21 cellular contexts compared by ENCODE assay signal in the genomic region with DNA sequence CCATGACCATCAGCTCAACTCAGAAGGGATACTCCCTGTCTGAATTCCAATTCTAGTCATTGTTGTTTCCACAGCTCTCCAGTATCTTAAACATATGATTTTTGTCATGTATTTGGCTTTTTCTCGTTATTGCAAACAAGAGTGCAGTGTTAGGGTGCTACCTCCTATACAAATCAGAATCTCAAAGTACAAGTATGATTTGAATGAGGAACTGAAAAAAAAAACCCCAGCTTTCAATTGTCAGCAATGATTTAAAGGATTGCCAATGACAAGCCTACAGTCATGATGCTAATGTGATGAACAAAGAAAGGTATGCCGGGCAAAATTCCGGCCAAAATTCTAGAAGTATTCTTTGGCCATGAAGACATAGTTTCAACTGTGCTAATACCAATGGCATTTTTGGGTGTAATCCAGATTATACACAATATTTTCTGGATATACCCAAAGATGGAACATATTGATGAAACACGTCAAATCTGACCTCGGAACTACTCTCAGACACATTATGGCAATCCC. TPM values are rescaled to one million over a fixed set of nuclear protein-coding genes. Genes with fewer than 3 reads are reported as not detected.
DNase-seq lines count a peak whose midpoint lies in the region; ATAC-seq and TF ChIP-seq lines count a peak whose summit lies in the region.
"Had no signal": no experiment of that assay in that cellular context is flagged by ENCODE, and none has a peak within 500 bp of the region (broad histone marks: within the 10 kb centered on the region; RNA-seq: fewer than 3 reads in every experiment).

No MANE protein-coding gene starts in this region.

- TF ChIP-seq CTCF in SK-N-SH (IDR thresholded peaks at IDR 0.05) (no peak), GM23338 (conservative IDR thresholded peaks at IDR 0.05; ENCODE audit: low read depth in 2 of 2) (no peak)

- 0 out of 3 replicates have a peak, but pooled peaks cover 3% of the 10 kb centered on the region for H3K36me3 Mint-ChIP-seq in GM23338 (ENCODE audit: low read depth)
- peaks cover 5% of the 10 kb centered on the region for H3K36me3 Mint-ChIP-seq in stimulated activated effector memory CD8-positive, alpha-beta T cell treated with anti-CD3 and anti-CD28 coated beads, Interleukin-12 subunit alpha, Interleukin-12 subunit beta, amount 100 ng/mL, for 72 hours

- peaks cover 21% of the 10 kb centered on the region; the same call in 2 of the 3 replicates for H3K9me3 Mint-ChIP-seq in GM23338
- no peaks in the 10 kb centered on the region for H3K9me3 Mint-ChIP-seq in stimulated activated effector memory CD8-positive, alpha-beta T cell treated with anti-CD3 and anti-CD28 coated beads, Interleukin-12 subunit alpha, Interleukin-12 subunit beta, amount 100 ng/mL, for 72 hours
- H3K9me3 Mint-ChIP-seq: CD8-positive, alpha-beta T cell had no signal

- H3K4me3 Mint-ChIP-seq in GM23338 = no peak overlapping the region
- no peak overlapping the region for H3K4me3 Mint-ChIP-seq in stimulated activated effector memory CD8-positive, alpha-beta T cell treated with anti-CD3 and anti-CD28 coated beads, Interleukin-12 subunit alpha, Interleukin-12 subunit beta, amount 100 ng/mL, for 72 hours
- H3K4me3 Mint-ChIP-seq: B cell; CD8-positive, alpha-beta T cell had no signal

- H3K9me2 ChIP-seq in SK-N-SH (no peaks in the 10 kb centered on the region), GM23338 (ENCODE audit: insufficient read depth) (no peaks in the 10 kb centered on the region)

- H4K20me1 ChIP-seq in SK-N-SH (ENCODE audit: insufficient read depth) (no peaks in the 10 kb centered on the region), GM23338 (replicated peaks; ENCODE audit: insufficient read depth) (no peaks in the 10 kb centered on the region)

- ATAC-seq in SK-N-SH treated with all-trans-retinoic acid at 6 μM for 48 hours (no peak), GM23338 (no peak), GM18858 (IDR thresholded peaks at IDR 0.05; ENCODE audit: unreplicated experiment) (no peak)
- ATAC-seq in stimulated activated effector memory CD8-positive, alpha-beta T cell treated with anti-CD3 and anti-CD28 coated beads, Interleukin-12 subunit alpha, Interleukin-12 subunit beta, amount 100 ng/mL, for 72 hours = no peak
- ATAC-seq: CD8-positive, alpha-beta T cell had no signal

- H3K9me3 ChIP-seq in SK-N-SH = 0 out of 2 replicates have a peak, but pooled peaks cover 4% of the 10 kb centered on the region
- H3K9me3 ChIP-seq: Caco-2, SJSA1 had no signal

- H3K4me1 ChIP-seq in SK-N-SH (ENCODE audit: control insufficient read depth in 1 of 2, insufficient read depth in 2 of 2, low read depth in 1 of 2, low read length in 1 of 2) (no peaks in the 10 kb centered on the region; a peak in 1 of 4 replicates), GM23338 (ENCODE audit: insufficient read depth) (peaks cover 13% of the 10 kb centered on the region)
- H3K4me1 ChIP-seq: Caco-2, SJSA1 had no signal

- H3K27ac Mint-ChIP-seq in GM23338 = no peak overlapping the region
- H3K27ac Mint-ChIP-seq in stimulated activated effector memory CD8-positive, alpha-beta T cell treated with anti-CD3 and anti-CD28 coated beads, Interleukin-12 subunit alpha, Interleukin-12 subunit beta, amount 100 ng/mL, for 72 hours = no peak overlapping the region
- H3K27ac Mint-ChIP-seq: B cell; CD8-positive, alpha-beta T cell had no signal

- H3K27me3 ChIP-seq in SK-N-SH (ENCODE audit: insufficient read depth) = no peaks in the 10 kb centered on the region
- no peaks in the 10 kb centered on the region for H3K27me3 ChIP-seq in GM23338 (ENCODE audit: insufficient read depth)
- H3K27me3 ChIP-seq: SJSA1 had no signal

- no peak overlapping the region for H3K9ac ChIP-seq in SK-N-SH

- H3K27ac ChIP-seq in SK-N-SH (ENCODE audit: low read depth in 2 of 2, low read length in 1 of 2) = no peak overlapping the region
- H3K27ac ChIP-seq in GM23338 (ENCODE audit: low read depth) = peak overlapping the region; percentile 39; the same call in 1 of the 2 replicates
- H3K27ac ChIP-seq: C4-2B, PC-9, SJSA1 had no signal

- H3K4me1 Mint-ChIP-seq in GM23338 = peaks cover 17% of the 10 kb centered on the region
- peaks cover 10% of the 10 kb centered on the region for H3K4me1 Mint-ChIP-seq in stimulated activated effector memory CD8-positive, alpha-beta T cell treated with anti-CD3 and anti-CD28 coated beads, Interleukin-12 subunit alpha, Interleukin-12 subunit beta, amount 100 ng/mL, for 72 hours
- H3K4me1 Mint-ChIP-seq: B cell had no signal

- H3F3A ChIP-seq in SK-N-SH (replicated peaks; ENCODE audit: insufficient read depth) (no peaks in the 10 kb centered on the region), GM23338 (replicated peaks; ENCODE audit: low read depth) (no peaks in the 10 kb centered on the region)

- H3K4me2 ChIP-seq in SK-N-SH (no peak overlapping the region), GM23338 (no peak overlapping the region)
- H3K4me2 ChIP-seq: PC-9 had no signal

- H3K4me3 ChIP-seq in SK-N-SH (ENCODE audit: low read depth in 2 of 2, low read length in 1 of 2) (no peak overlapping the region), GM23338 (no peak overlapping the region)
- H3K4me3 ChIP-seq: K562, PC-9, SJSA1 had no signal

- no peak for TF ChIP-seq RAD21 in SK-N-SH (IDR thresholded peaks at IDR 0.05; ENCODE audit: low read length)

- CTCF ChIA-PET in SK-N-SH (lab: Yijun Ruan, JAX) = interaction anchor here (0.8 to 1.9 kb wide), 3 partner anchors 10 to 15 kb away, joined by 3 to 6 read pairs (median 4); a partner anchor contains a TSS

- DNase-seq in SK-N-SH (no peak), GM23338 (ENCODE audit: low spot score) (peak; percentile 27), astrocyte of the hippocampus (ENCODE audit: low read depth, low spot score) (peak; percentile 35), NCI-H1436 (lab: John Stamatoyannopoulos, UW) (no peak)
- DNase-seq in stimulated activated effector memory CD8-positive, alpha-beta T cell treated with anti-CD3 and anti-CD28 coated beads, Interleukin-12 subunit alpha, Interleukin-12 subunit beta, amount 100 ng/mL, for 72 hours (ENCODE audit: low spot score in 2 of 2) = no peak
- DNase-seq: Caco-2; CD8-positive, alpha-beta T cell; DMS79; NCI-H1694; NCI-H2029 treated with DMSO at 0.1 percent for 48 hours; NCI-H446 treated with DMSO at 0.1 percent for 48 hours; NK-92 treated with Interleukin-12 subunit alpha and Interleukin-12 subunit beta, amount 100 ng/mL, for 24 hours; Right ventricle myocardium superior; T-helper 1 cell had no signal

- peaks cover 7% of the 10 kb centered on the region for H3K27me3 Mint-ChIP-seq in GM23338 (ENCODE audit: insufficient read depth, low read depth, poor library complexity)
- H3K27me3 Mint-ChIP-seq: B cell had no signal

- POLR2A ChIA-PET in SK-N-SH (lab: Yijun Ruan, JAX) = no interaction called here

- no peaks in the 10 kb centered on the region for H3K36me3 ChIP-seq in SK-N-SH (replicated peaks in 1 of 2; ENCODE audit: control insufficient read depth in 1 of 2, insufficient read depth in 2 of 2, low read length in 1 of 2)
- H3K36me3 ChIP-seq in GM23338 (ENCODE audit: insufficient read depth) = 0 out of 2 replicates have a peak, but pooled peaks cover 4% of the 10 kb centered on the region
- H3K36me3 ChIP-seq: SJSA1 had no signal

- 80% methylated on average over 5 of the region's 5 CpGs for WGBS in SK-N-SH (ENCODE audit: low lambda C conversion rate)

- no peak overlapping the region for H2AFZ ChIP-seq in SK-N-SH (ENCODE audit: low read depth)
- no peak overlapping the region for H2AFZ ChIP-seq in GM23338
- H2AFZ ChIP-seq: PC-9 had no signal

- H3K79me2 ChIP-seq in SK-N-SH (ENCODE audit: insufficient read depth) = no peaks in the 10 kb centered on the region
- H3K79me2 ChIP-seq in GM23338 (replicated peaks; ENCODE audit: insufficient read depth) = no peaks in the 10 kb centered on the region

- TF ChIP-seq EP300 in SK-N-SH (IDR thresholded peaks at IDR 0.05; ENCODE audit: borderline replicate concordance in 1 of 2, low read depth in 1 of 2, low read length in 1 of 2) = no peak

TF ChIP-seq in SK-N-SH, 30 proteins besides CTCF, POLR2A, EP300 and RAD21 (continues in another document):
- TF ChIP-seq YY1 (IDR thresholded peaks at IDR 0.05; ENCODE audit: low read depth) = no peak

TF ChIP-seq in SK-N-SH treated with all-trans-retinoic acid at 6 μM for 48 hours, 23 proteins besides CTCF, POLR2A, EP300 and RAD21:
- no peak for TF ChIP-seq ZNF565 (CRISPR knock-in tag; conservative IDR thresholded peaks at IDR 0.05; ENCODE audit: low read depth)
- TF ChIP-seq SNAI2 (CRISPR knock-in tag; IDR thresholded peaks at IDR 0.05) = no peak
- no peak for TF ChIP-seq GLIS3 (CRISPR knock-in tag; IDR thresholded peaks at IDR 0.05)
- TF ChIP-seq ZFP30 (CRISPR knock-in tag; IDR thresholded peaks at IDR 0.05) = no peak
- no peak for TF ChIP-seq OSR1 (CRISPR knock-in tag; IDR thresholded peaks at IDR 0.05)

TF ChIP-seq in GM23338, 12 proteins besides CTCF, POLR2A, EP300 and RAD21 (continues in another document):
- no peak for TF ChIP-seq STAT1 (IDR thresholded peaks at IDR 0.05; ENCODE audit: unreplicated experiment)

RNA-seq across cellular contexts. Expression of a gene that starts 14.9 kb away (rescaled TPM):
- polyA plus RNA-seq in SK-N-SH (2012; rRNA removed) = 47.4 and 61.7 TPM in 2 replicates
- 49.8 and 55.0 TPM in 2 replicates for polyA plus RNA-seq in SK-N-SH (2012; cell fraction: cytosol; rRNA removed)
- 10.9 and 21.4 TPM in 2 replicates for polyA plus RNA-seq in SK-N-SH (2012; cell fraction: nucleus; rRNA removed)
- 7.6 and 9.1 TPM in 2 replicates for total RNA-seq in GM23338 (2014; rRNA removed; shearing (Covaris generic))
- polyA plus RNA-seq in GM23338 (2016; fragmentation: Nextera tagmentation; extraction: Ambion mirVana) = 27.0 and 27.1 TPM in 2 replicates

RNA-seq across cellular contexts. Expression of a gene that starts 40.8 kb away (rescaled TPM):
- polyA plus RNA-seq in SK-N-SH (2012; rRNA removed) (0.05 and 0.15 TPM in 2 replicates), GM23338 (2016; fragmentation: Nextera tagmentation; extraction: Ambion mirVana) (7.1 and 7.5 TPM in 2 replicates)
- 0.05 and 0.16 TPM in 2 replicates for polyA plus RNA-seq in SK-N-SH (2012; cell fraction: cytosol; rRNA removed)
- 0.14 and 0.20 TPM in 2 replicates for polyA plus RNA-seq in SK-N-SH (2012; cell fraction: nucleus; rRNA removed)
- total RNA-seq in GM23338 (2014; rRNA removed; shearing (Covaris generic)) = 12.6 and 13.7 TPM in 2 replicates
- total RNA-seq: PC-9, SJSA1 had no signal

Comparison
In these comparisons a context has a peak if more than half of its experiments do, and no peak if none do; other contexts are left out.
1. DNase-seq: peak in GM23338 (single experiment) and astrocyte of the hippocampus (single experiment); none in SK-N-SH (single experiment), NCI-H1436 (single experiment) and stimulated activated effector memory CD8-positive, alpha-beta T cell treated with anti-CD3 and anti-CD28 coated beads, Interleukin-12 subunit alpha, Interleukin-12 subunit beta, amount 100 ng/mL, for 72 hours (0 of 2).